ENCODE assay signal across 8 cellular contexts in genomic region chr14:38721822-38722431, GRCh38.
DNase-seq lines count a peak whose midpoint lies in the region; ATAC-seq, FAIRE-seq and TF ChIP-seq lines count a peak whose summit lies in the region.

No MANE protein-coding gene starts in this region.

- no peaks in the 10 kb centered on the region for H3K9me2 ChIP-seq in OCI-LY7 (ENCODE audit: insufficient read depth, low read length)

- H3K9me3 ChIP-seq in OCI-LY7 (ENCODE audit: low read length), result no peaks in the 10 kb centered on the region
- no peaks in the 10 kb centered on the region for H3K9me3 ChIP-seq in stomach

- H3K4me2 ChIP-seq in OCI-LY7 (ENCODE audit: low read length), result no peak overlapping the region

- H2AFZ ChIP-seq in OCI-LY7 (ENCODE audit: low read length), result no peak overlapping the region

- H3K36me3 ChIP-seq in OCI-LY7 (ENCODE audit: insufficient read depth, low read length) (no peaks in the 10 kb centered on the region), bronchial epithelial cell (ENCODE audit: control insufficient read depth, insufficient read depth, low read length) (no peaks in the 10 kb centered on the region), stomach (no peaks in the 10 kb centered on the region)

- no peaks in the 10 kb centered on the region for H3K79me2 ChIP-seq in OCI-LY7 (ENCODE audit: insufficient read depth, low read depth, low read length)

- no peak for TF ChIP-seq EP300 in stomach (IDR thresholded peaks at IDR 0.05)

- TF ChIP-seq POLR2A in stomach (IDR thresholded peaks at IDR 0.05), result no peak

- ATAC-seq in GM19395 (IDR thresholded peaks at IDR 0.05; ENCODE audit: unreplicated experiment) (peak; percentile 90), HG03432 (IDR thresholded peaks at IDR 0.05; ENCODE audit: unreplicated experiment) (peak; percentile 92)

- TF ChIP-seq CTCF in OCI-LY7 (conservative IDR thresholded peaks at IDR 0.05; ENCODE audit: low read length) (peak; percentile 84), bronchial epithelial cell (IDR thresholded peaks at IDR 0.05; ENCODE audit: insufficient read depth, low read length, severe bottlenecking) (peak; percentile 70), stomach (IDR thresholded peaks at IDR 0.05) (peak in 5 of 7 experiments; percentile 63 to 78 (median 75))

- POLR2A ChIA-PET in OCI-LY7 (lab: Charles Lee), result no interaction called here

- intact Hi-C loops in OCI-LY7 (cut with micrococcal nuclease; ENCODE audit: unreplicated experiment), result loop anchor here (5.0 kb wide), 2 partner anchors 145 to 295 kb away; no protein-coding TSS in a partner anchor
- intact Hi-C loops in stomach (cut with DNase I; ENCODE audit: low total_unique reads), result loop anchor here (5.0 kb wide), 1 partner anchor 290 kb away; no protein-coding TSS in a partner anchor

- BruUV-seq in OCI-LY7 (replicated peaks; lab: Mats Ljungman, UMichigan), result no TSS peak

- peak; percentile 18 for FAIRE-seq in bronchial epithelial cell (lab: Jason Lieb, UNC)

- no peaks in the 10 kb centered on the region for H3K27me3 ChIP-seq in bronchial epithelial cell (ENCODE audit: control insufficient read depth, insufficient read depth, low read length)
- no peaks in the 10 kb centered on the region for H3K27me3 ChIP-seq in stomach

- H3K27ac ChIP-seq in OCI-LY7 (ENCODE audit: low read depth, low read length, poor library complexity, severe bottlenecking) (no peak overlapping the region), stomach (no peak overlapping the region)

- CTCF ChIA-PET in OCI-LY7 (lab: Charles Lee; ENCODE audit: unreplicated experiment), result no interaction called here

- DNase-seq in NCI-H2107 treated with DMSO at 0.1 percent for 48 hours (lab: John Stamatoyannopoulos, UW; ENCODE audit: unreplicated experiment) (peak; percentile 12), NCI-H2107 (lab: John Stamatoyannopoulos, UW) (no peak), OCI-LY7 (ENCODE audit: low spot score) (peak; percentile 37), bronchial epithelial cell (ENCODE audit: low read depth) (peak; percentile 46), kidney glomerular epithelial cell (lab: John Stamatoyannopoulos, UW) (peak; percentile 63), stomach (peak; percentile 65)

- peaks cover 5% of the 10 kb centered on the region for H3K4me1 ChIP-seq in OCI-LY7 (ENCODE audit: insufficient read depth, low read length, poor library complexity, severe bottlenecking)
- peaks cover 0 to 2% (median 0%) of the 10 kb centered on the region in 4 donors for H3K4me1 ChIP-seq in stomach

- WGBS in stomach, 5 donors, result 43 to 48% (median 44%) methylated on average over 4 of the region's 4 CpGs

- no peak overlapping the region for H3K4me3 ChIP-seq in OCI-LY7 (ENCODE audit: low read depth, low read length, poor library complexity, severe bottlenecking)
- H3K4me3 ChIP-seq in bronchial epithelial cell (ENCODE audit: low read depth, low read length), result no peak overlapping the region
- no peak overlapping the region for H3K4me3 ChIP-seq in stomach

- H4K20me1 ChIP-seq in OCI-LY7 (ENCODE audit: insufficient read depth, low read length), result no peaks in the 10 kb centered on the region
